1 cellular context compared by ENCODE assay signal in the genomic region with DNA sequence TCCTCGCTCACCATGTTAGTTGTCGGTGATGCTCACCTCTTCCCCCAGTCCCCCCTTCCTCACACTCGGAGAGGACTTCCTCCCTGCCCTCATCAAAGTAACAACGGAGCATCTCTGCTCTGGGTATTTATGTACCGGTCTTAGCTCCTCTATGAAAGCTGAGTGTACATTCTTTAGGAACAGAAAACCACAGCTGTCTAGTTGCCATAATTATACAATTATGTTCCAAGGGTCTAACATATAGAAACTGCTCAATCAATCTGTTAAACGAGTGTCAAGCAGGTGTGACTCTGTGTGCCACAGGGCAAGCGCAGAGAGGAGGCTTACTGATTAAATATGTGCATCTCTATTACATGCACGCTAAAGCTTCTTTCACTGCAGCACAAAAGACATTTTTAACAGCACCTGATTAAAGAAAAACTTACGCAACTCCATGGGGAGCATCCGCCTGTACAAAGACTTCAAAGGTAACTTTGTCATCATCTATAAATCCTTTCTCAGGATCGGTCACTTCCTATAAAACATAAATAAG.
TF ChIP-seq lines count a peak whose summit lies in the region.

No MANE protein-coding gene starts in this region.

TF ChIP-seq in GM23338, 12 proteins besides CTCF, POLR2A, EP300 and RAD21:
- no peak for TF ChIP-seq EZH2 (IDR thresholded peaks at IDR 0.05; ENCODE audit: low read depth, unreplicated experiment)
- no peak for TF ChIP-seq ZNF114 (CRISPR knock-in tag; IDR thresholded peaks at IDR 0.05)
- TF ChIP-seq EZH2phosphoT487 (IDR thresholded peaks at IDR 0.05; ENCODE audit: unreplicated experiment): no peak
- no peak for TF ChIP-seq POLR2AphosphoS5 (IDR thresholded peaks at IDR 0.05; ENCODE audit: low read depth)
- TF ChIP-seq STAT1 (IDR thresholded peaks at IDR 0.05; ENCODE audit: unreplicated experiment): no peak
- TF ChIP-seq REST (IDR thresholded peaks at IDR 0.05; ENCODE audit: unreplicated experiment): no peak
- TF ChIP-seq JUNB (IDR thresholded peaks at IDR 0.05; ENCODE audit: unreplicated experiment): no peak
- no peak for TF ChIP-seq ZNF331 (CRISPR knock-in tag; IDR thresholded peaks at IDR 0.05; ENCODE audit: low read depth)
- TF ChIP-seq NANOG (IDR thresholded peaks at IDR 0.05; ENCODE audit: borderline replicate concordance): no peak
- TF ChIP-seq, protein P1, sequence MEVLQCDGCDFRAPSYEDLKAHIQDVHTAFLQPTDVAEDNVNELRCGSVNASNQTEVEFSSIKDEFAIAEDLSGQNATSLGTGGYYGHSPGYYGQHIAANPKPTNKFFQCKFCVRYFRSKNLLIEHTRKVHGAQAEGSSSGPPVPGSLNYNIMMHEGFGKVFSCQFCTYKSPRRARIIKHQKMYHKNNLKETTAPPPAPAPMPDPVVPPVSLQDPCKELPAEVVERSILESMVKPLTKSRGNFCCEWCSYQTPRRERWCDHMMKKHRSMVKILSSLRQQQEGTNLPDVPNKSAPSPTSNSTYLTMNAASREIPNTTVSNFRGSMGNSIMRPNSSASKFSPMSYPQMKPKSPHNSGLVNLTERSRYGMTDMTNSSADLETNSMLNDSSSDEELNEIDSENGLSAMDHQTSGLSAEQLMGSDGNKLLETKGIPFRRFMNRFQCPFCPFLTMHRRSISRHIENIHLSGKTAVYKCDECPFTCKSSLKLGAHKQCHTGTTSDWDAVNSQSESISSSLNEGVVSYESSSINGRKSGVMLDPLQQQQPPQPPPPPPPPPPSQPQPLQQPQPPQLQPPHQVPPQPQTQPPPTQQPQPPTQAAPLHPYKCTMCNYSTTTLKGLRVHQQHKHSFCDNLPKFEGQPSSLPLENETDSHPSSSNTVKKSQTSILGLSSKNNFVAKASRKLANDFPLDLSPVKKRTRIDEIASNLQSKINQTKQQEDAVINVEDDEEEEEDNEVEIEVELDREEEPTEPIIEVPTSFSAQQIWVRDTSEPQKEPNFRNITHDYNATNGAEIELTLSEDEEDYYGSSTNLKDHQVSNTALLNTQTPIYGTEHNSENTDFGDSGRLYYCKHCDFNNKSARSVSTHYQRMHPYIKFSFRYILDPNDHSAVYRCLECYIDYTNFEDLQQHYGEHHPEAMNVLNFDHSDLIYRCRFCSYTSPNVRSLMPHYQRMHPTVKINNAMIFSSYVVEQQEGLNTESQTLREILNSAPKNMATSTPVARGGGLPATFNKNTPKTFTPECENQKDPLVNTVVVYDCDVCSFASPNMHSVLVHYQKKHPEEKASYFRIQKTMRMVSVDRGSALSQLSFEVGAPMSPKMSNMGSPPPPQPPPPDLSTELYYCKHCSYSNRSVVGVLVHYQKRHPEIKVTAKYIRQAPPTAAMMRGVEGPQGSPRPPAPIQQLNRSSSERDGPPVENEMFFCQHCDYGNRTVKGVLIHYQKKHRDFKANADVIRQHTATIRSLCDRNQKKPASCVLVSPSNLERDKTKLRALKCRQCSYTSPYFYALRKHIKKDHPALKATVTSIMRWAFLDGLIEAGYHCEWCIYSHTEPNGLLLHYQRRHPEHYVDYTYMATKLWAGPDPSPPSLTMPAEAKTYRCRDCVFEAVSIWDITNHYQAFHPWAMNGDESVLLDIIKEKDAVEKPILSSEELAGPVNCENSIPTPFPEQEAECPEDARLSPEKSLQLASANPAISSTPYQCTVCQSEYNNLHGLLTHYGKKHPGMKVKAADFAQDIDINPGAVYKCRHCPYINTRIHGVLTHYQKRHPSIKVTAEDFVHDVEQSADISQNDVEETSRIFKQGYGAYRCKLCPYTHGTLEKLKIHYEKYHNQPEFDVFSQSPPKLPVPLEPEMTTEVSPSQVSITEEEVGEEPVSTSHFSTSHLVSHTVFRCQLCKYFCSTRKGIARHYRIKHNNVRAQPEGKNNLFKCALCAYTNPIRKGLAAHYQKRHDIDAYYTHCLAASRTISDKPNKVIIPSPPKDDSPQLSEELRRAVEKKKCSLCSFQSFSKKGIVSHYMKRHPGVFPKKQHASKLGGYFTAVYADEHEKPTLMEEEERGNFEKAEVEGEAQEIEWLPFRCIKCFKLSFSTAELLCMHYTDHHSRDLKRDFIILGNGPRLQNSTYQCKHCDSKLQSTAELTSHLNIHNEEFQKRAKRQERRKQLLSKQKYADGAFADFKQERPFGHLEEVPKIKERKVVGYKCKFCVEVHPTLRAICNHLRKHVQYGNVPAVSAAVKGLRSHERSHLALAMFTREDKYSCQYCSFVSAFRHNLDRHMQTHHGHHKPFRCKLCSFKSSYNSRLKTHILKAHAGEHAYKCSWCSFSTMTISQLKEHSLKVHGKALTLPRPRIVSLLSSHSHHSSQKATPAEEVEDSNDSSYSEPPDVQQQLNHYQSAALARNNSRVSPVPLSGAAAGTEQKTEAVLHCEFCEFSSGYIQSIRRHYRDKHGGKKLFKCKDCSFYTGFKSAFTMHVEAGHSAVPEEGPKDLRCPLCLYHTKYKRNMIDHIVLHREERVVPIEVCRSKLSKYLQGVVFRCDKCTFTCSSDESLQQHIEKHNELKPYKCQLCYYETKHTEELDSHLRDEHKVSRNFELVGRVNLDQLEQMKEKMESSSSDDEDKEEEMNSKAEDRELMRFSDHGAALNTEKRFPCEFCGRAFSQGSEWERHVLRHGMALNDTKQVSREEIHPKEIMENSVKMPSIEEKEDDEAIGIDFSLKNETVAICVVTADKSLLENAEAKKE (CRISPR knock-in tag; IDR thresholded peaks at IDR 0.05): no peak
- TF ChIP-seq CREB1 (CRISPR knock-in tag; IDR thresholded peaks at IDR 0.05; ENCODE audit: low read depth): no peak
